Comparison of ENCODE assay signal across 8 cellular contexts in genomic region chr14:52918486-52918885, GRCh38. TPM values are rescaled to one million over a fixed set of nuclear protein-coding genes. Genes with fewer than 3 reads are reported as not detected.
DNase-seq lines count a peak whose midpoint lies in the region; ATAC-seq and TF ChIP-seq lines count a peak whose summit lies in the region.

No MANE protein-coding gene starts in this region.

- H3K4me1 Mint-ChIP-seq in activated naive CD4-positive, alpha-beta T cell treated with anti-CD3 and anti-CD28 coated beads, Interleukin-2, amount 50 U/mL, for 24 hours = peaks cover 37% of the 10 kb centered on the region

- ATAC-seq in HG02763 (IDR thresholded peaks at IDR 0.05; ENCODE audit: unreplicated experiment) = peak; percentile 80

- no peak for DNase-seq in activated naive CD4-positive, alpha-beta T cell treated with Interleukin-2 at 50 U/mL for 16 hours
- DNase-seq in OCI-M1 (lab: John Stamatoyannopoulos, UW) (peak; percentile 28), dermis blood vessel endothelial cell (peak; percentile 95), pons (ENCODE audit: low spot score) (peak; percentile 62), lower leg skin (ENCODE audit: low spot score in 2 of 2) (no peak), MG63 (no peak)

- peaks cover 24% of the 10 kb centered on the region for H3K36me3 ChIP-seq in MG63

- TF ChIP-seq POLR2A in lower leg skin (IDR thresholded peaks at IDR 0.05) = no peak

- TF ChIP-seq CTCF in lower leg skin (IDR thresholded peaks at IDR 0.05) = no peak

- H3K4me3 ChIP-seq in lower leg skin (ENCODE audit: low read depth, poor library complexity, severe bottlenecking) (no peak overlapping the region), MG63 (no peak overlapping the region)

- H3K4me3 Mint-ChIP-seq in activated naive CD4-positive, alpha-beta T cell treated with anti-CD3 and anti-CD28 coated beads, Interleukin-2, amount 50 U/mL, for 24 hours = no peak overlapping the region

- intact Hi-C loops in lower leg skin (cut with DNase I; ENCODE audit: low total_unique reads) = no loop called here

- no peaks in the 10 kb centered on the region for H3K9me3 ChIP-seq in MG63

- H3K27ac Mint-ChIP-seq in activated naive CD4-positive, alpha-beta T cell treated with anti-CD3 and anti-CD28 coated beads, Interleukin-2, amount 50 U/mL, for 24 hours = peak overlapping the region; percentile 80

- no peaks in the 10 kb centered on the region for H3K27me3 Mint-ChIP-seq in activated naive CD4-positive, alpha-beta T cell treated with anti-CD3 and anti-CD28 coated beads, Interleukin-2, amount 50 U/mL, for 24 hours

- no peaks in the 10 kb centered on the region for H3K27me3 ChIP-seq in MG63

- no peaks in the 10 kb centered on the region for H3K9me3 Mint-ChIP-seq in activated naive CD4-positive, alpha-beta T cell treated with anti-CD3 and anti-CD28 coated beads, Interleukin-2, amount 50 U/mL, for 24 hours

- H3K36me3 Mint-ChIP-seq in activated naive CD4-positive, alpha-beta T cell treated with anti-CD3 and anti-CD28 coated beads, Interleukin-2, amount 50 U/mL, for 24 hours = no peaks in the 10 kb centered on the region

RNA-seq across cellular contexts. Expression of gene FERMT2, which starts 32.4 kb away (rescaled TPM):
- total RNA-seq in dermis blood vessel endothelial cell (84.2 and 102 TPM in 2 replicates), lower leg skin (10 to 100 TPM in 3 of 4 donors, 1 to 10 TPM in 1; 8.4 to 27.0 (median 15.1) TPM)
- 67.7 and 87.8 TPM in 2 replicates for total RNA-seq in MG63 (2014; rRNA removed; shearing (Covaris generic); ENCODE audit: low replicate concordance)

Comparison
In these comparisons a context has a peak if more than half of its experiments do, and no peak if none do; other contexts are left out.
1. DNase-seq: peak in OCI-M1 (single experiment), dermis blood vessel endothelial cell (single experiment) and pons (single experiment); none in activated naive CD4-positive, alpha-beta T cell treated with Interleukin-2 at 50 U/mL for 16 hours (single experiment), lower leg skin (0 of 2) and MG63 (single experiment).